In the genomic region with DNA sequence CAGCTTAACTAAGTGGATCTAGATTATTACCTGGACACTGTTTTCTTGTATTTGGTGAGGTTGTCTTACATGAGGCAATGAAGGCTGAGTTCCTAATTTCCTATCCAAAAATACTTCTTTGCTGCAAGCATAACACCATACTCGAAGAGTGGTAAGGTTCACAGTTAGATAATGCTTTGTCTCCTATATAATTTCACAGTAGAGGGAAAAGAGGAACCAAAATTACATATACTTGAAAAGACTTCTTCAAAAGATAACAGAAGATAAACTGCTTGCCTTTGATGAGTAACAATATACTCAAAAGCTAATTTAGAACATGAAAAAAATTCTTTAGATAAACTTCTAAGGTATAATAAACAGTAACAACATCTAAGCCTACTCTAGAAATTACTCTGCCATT, we compare ENCODE assay signal across 19 cellular contexts.
"Had no signal": no experiment of that assay in that cellular context is flagged by ENCODE, and none has a peak within 500 bp of the region (broad histone marks: within the 10 kb centered on the region; RNA-seq: fewer than 3 reads in every experiment).

No MANE protein-coding gene starts in this region.

- H3K27ac Mint-ChIP-seq: dendritic cell treated with granulocyte-macrophage colony-stimulating factor and Interleukin-4, amounts not matched to agents 40 ng/mL and 50 ng/mL, for 4 days; T-helper 2 cell treated with Interferon-gamma antibody and Interleukin-4, amounts not matched to agents 5 μg/mL and 100 μg/mL, for 36 hours had no signal

- H3K27me3 Mint-ChIP-seq: activated naive CD8-positive, alpha-beta T cell; dendritic cell treated with granulocyte-macrophage colony-stimulating factor and Interleukin-4, amounts not matched to agents 40 ng/mL and 50 ng/mL, for 4 days had no signal

- H3K9me3 Mint-ChIP-seq: dendritic cell treated with granulocyte-macrophage colony-stimulating factor and Interleukin-4, amounts not matched to agents 40 ng/mL and 50 ng/mL, for 4 days; T-helper 2 cell treated with Interferon-gamma antibody and Interleukin-4, amounts not matched to agents 5 μg/mL and 100 μg/mL, for 36 hours had no signal

- H3K4me3 Mint-ChIP-seq: activated naive CD8-positive, alpha-beta T cell; dendritic cell treated with granulocyte-macrophage colony-stimulating factor and Interleukin-4, amounts not matched to agents 40 ng/mL and 50 ng/mL, for 4 days; T-helper 2 cell treated with Interferon-gamma antibody and Interleukin-4, amounts not matched to agents 5 μg/mL and 100 μg/mL, for 36 hours had no signal

- H3K36me3 Mint-ChIP-seq: activated naive CD8-positive, alpha-beta T cell had no signal

- ATAC-seq: esophagus mucosa, gastrocnemius medialis, left lung, upper lobe of right lung had no signal

- DNase-seq: activated CD8-positive, alpha-beta memory T cell treated with anti-CD3 and anti-CD28 coated beads for 24 hours; activated CD8-positive, alpha-beta memory T cell treated with anti-CD3 and anti-CD28 coated beads, Interleukin-2, amount 50 U/mL, for 48 hours; activated effector memory CD4-positive, alpha-beta T cell treated with anti-CD3 and anti-CD28 coated beads, Interleukin-2, amount 50 U/mL, for 16 hours; activated T-cell treated with anti-CD3 and anti-CD28 coated beads, Interleukin-2, amount 50 U/mL, for 48 hours; effector CD8-positive, alpha-beta T cell; gastrocnemius medialis; head of caudate nucleus; left lung; mammary epithelial cell; midbrain; occipital lobe; posterior cingulate gyrus; retina; stimulated activated naive CD4-positive, alpha-beta T cell; upper lobe of right lung had no signal
